1 cellular context compared by ENCODE assay signal in the genomic region with DNA sequence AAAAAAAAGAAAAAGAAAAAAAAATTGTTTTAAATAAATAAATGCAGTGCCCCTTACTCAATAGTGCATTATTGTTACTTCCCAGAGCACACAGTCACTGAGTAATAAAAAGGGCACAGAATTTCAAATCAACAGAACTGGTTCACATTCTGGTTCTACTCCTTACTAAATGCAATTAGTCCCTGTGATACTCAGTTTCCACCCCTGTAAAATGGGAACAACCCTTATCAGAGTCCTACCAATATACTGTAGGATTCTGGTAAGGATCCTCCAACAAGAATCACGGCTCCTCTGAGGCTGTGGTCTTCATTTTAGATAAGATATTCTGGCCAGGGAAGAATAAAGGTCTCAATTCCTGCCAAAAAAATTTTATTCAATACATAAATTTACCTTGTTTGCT.
TF ChIP-seq lines count a peak whose summit lies in the region.

No MANE protein-coding gene starts in this region.

TF ChIP-seq in HepG2, 621 proteins besides CTCF, POLR2A, EP300 and RAD21:
- TF ChIP-seq BHLHE40 (IDR thresholded peaks at IDR 0.05; ENCODE audit: low read length) (no peak), ZNF629 (CRISPR knock-in tag; conservative IDR thresholded peaks at IDR 0.05) (peak; percentile 82)
TF ChIP-seq in HepG2: peak in this region for 1.
